18 cellular contexts compared by ENCODE assay signal in genomic region chr20:21981607-21982344, GRCh38.
DNase-seq lines count a peak whose midpoint lies in the region; ATAC-seq and TF ChIP-seq lines count a peak whose summit lies in the region.
"Had no signal": no experiment of that assay in that cellular context is flagged by ENCODE, and none has a peak within 500 bp of the region (broad histone marks: within the 10 kb centered on the region; RNA-seq: fewer than 3 reads in every experiment).

No MANE protein-coding gene starts in this region.

- DNase-seq in MG63 (peak; percentile 72), fibroblast of lung (ENCODE audit: low read depth in 2 of 2) (peak; percentile 6 to 32), medulla oblongata (ENCODE audit: extremely low spot score) (peak; percentile 3), thoracic aorta (ENCODE audit: low spot score) (no peak), NCI-H1092 (lab: John Stamatoyannopoulos, UW) (no peak)
- no peak for DNase-seq in stimulated activated effector memory CD8-positive, alpha-beta T cell treated with anti-CD3 and anti-CD28 coated beads, Interleukin-12 subunit alpha, Interleukin-12 subunit beta, amount 100 ng/mL, for 72 hours (ENCODE audit: low spot score in 2 of 2)
- DNase-seq: activated CD4-positive, CD25-positive, alpha-beta regulatory T cell treated with anti-CD3 and anti-CD28 coated beads, Interleukin-2, amount 50 U/mL, for 72 hours; activated CD8-positive, alpha-beta memory T cell treated with anti-CD3 and anti-CD28 coated beads, Interleukin-2, amount 50 U/mL, for 48 hours; CD4-positive, CD25-positive, alpha-beta regulatory T cell; cerebellar nuclear complex; lower lobe of right lung; NCI-H1092 treated with DMSO at 0.1 percent for 48 hours; NCI-H774; nephron progenitor cell; stimulated activated naive CD4-positive, alpha-beta T cell treated with Interleukin-2 at 50 U/mL for 16 hours had no signal

- H3K9me3 ChIP-seq in MG63 (no peaks in the 10 kb centered on the region), fibroblast of lung (ENCODE audit: control insufficient read depth, insufficient read depth, low read depth, low read length) (no peaks in the 10 kb centered on the region), thoracic aorta (no peaks in the 10 kb centered on the region)
- H3K9me3 ChIP-seq: lower lobe of right lung had no signal

- no peaks in the 10 kb centered on the region for H3K4me1 Mint-ChIP-seq in stimulated activated effector memory CD8-positive, alpha-beta T cell treated with anti-CD3 and anti-CD28 coated beads, Interleukin-12 subunit alpha, Interleukin-12 subunit beta, amount 100 ng/mL, for 72 hours
- H3K4me1 Mint-ChIP-seq: CD4-positive, CD25-positive, alpha-beta regulatory T cell; IgD-negative memory B cell had no signal

- H3K27me3 ChIP-seq in MG63 (no peaks in the 10 kb centered on the region), fibroblast of lung (ENCODE audit: control insufficient read depth, insufficient read depth, low read length) (no peaks in the 10 kb centered on the region), thoracic aorta (replicated peaks; ENCODE audit: insufficient read depth) (no peaks in the 10 kb centered on the region)

- no peak overlapping the region for H2AFZ ChIP-seq in fibroblast of lung (ENCODE audit: low read length)

- H3K4me3 ChIP-seq in MG63 (no peak overlapping the region), fibroblast of lung (replicated peaks in 1 of 4; ENCODE audit: control extremely low read depth in 1 of 4, insufficient read depth in 1 of 4, low read depth in 3 of 4, low read length in 4 of 4) (no peak overlapping the region), thoracic aorta (peak overlapping the region; percentile 3)
- H3K4me3 ChIP-seq: lower lobe of right lung had no signal

- H3K4me1 ChIP-seq in fibroblast of lung (ENCODE audit: control insufficient read depth, extremely low read depth, insufficient read depth, low read length) = no peaks in the 10 kb centered on the region
- peaks cover 0 to 7% of the 10 kb centered on the region in 2 donors for H3K4me1 ChIP-seq in thoracic aorta (ENCODE audit: control insufficient read depth in 1 of 2, low read depth in 2 of 2)
- H3K4me1 ChIP-seq: lower lobe of right lung had no signal

- no peak overlapping the region for H3K27ac ChIP-seq in fibroblast of lung (ENCODE audit: insufficient read depth, low read length)
- peak overlapping the region in 1 of 2 donors; percentile 42 for H3K27ac ChIP-seq in thoracic aorta
- H3K27ac ChIP-seq: lower lobe of right lung had no signal

- H3K9me3 Mint-ChIP-seq in stimulated activated effector memory CD8-positive, alpha-beta T cell treated with anti-CD3 and anti-CD28 coated beads, Interleukin-12 subunit alpha, Interleukin-12 subunit beta, amount 100 ng/mL, for 72 hours = peaks cover 17% of the 10 kb centered on the region

- H3K27ac Mint-ChIP-seq in stimulated activated effector memory CD8-positive, alpha-beta T cell treated with anti-CD3 and anti-CD28 coated beads, Interleukin-12 subunit alpha, Interleukin-12 subunit beta, amount 100 ng/mL, for 72 hours = no peak overlapping the region
- H3K27ac Mint-ChIP-seq: activated naive CD4-positive, alpha-beta T cell treated with anti-CD3 and anti-CD28 coated beads, Interleukin-2, amount 50 U/mL, for 72 hours; CD4-positive, CD25-positive, alpha-beta regulatory T cell; IgD-negative memory B cell; nephron progenitor cell had no signal

- H4K20me1 ChIP-seq in fibroblast of lung (ENCODE audit: control insufficient read depth, extremely low read depth, insufficient read depth, low read length) = no peaks in the 10 kb centered on the region

- no peaks in the 10 kb centered on the region for H3K36me3 Mint-ChIP-seq in stimulated activated effector memory CD8-positive, alpha-beta T cell treated with anti-CD3 and anti-CD28 coated beads, Interleukin-12 subunit alpha, Interleukin-12 subunit beta, amount 100 ng/mL, for 72 hours
- H3K36me3 Mint-ChIP-seq: activated naive CD4-positive, alpha-beta T cell treated with anti-CD3 and anti-CD28 coated beads, Interleukin-2, amount 50 U/mL, for 72 hours; CD4-positive, CD25-positive, alpha-beta regulatory T cell; IgD-negative memory B cell had no signal

- no peak overlapping the region for H3K4me2 ChIP-seq in fibroblast of lung (ENCODE audit: extremely low read depth, insufficient read depth, low read length)

- no peak overlapping the region for H3K4me3 Mint-ChIP-seq in stimulated activated effector memory CD8-positive, alpha-beta T cell treated with anti-CD3 and anti-CD28 coated beads, Interleukin-12 subunit alpha, Interleukin-12 subunit beta, amount 100 ng/mL, for 72 hours
- H3K4me3 Mint-ChIP-seq: CD4-positive, CD25-positive, alpha-beta regulatory T cell; IgD-negative memory B cell; nephron progenitor cell had no signal

- H3K36me3 ChIP-seq in MG63 (no peaks in the 10 kb centered on the region), fibroblast of lung (ENCODE audit: control insufficient read depth, insufficient read depth, low read length) (no peaks in the 10 kb centered on the region), thoracic aorta (no peaks in the 10 kb centered on the region)
- H3K36me3 ChIP-seq: lower lobe of right lung had no signal

- no peaks in the 10 kb centered on the region for H3K79me2 ChIP-seq in fibroblast of lung (ENCODE audit: control insufficient read depth, insufficient read depth, low read length)

- H3K9ac ChIP-seq in fibroblast of lung (ENCODE audit: insufficient read depth, low read length) = no peak overlapping the region

- ATAC-seq in thoracic aorta (ENCODE audit: insufficient number of reproducible peaks, low FRiP score, low read depth) (peak; percentile 73), GM19328 (IDR thresholded peaks at IDR 0.05; ENCODE audit: unreplicated experiment) (no peak)
- ATAC-seq in stimulated activated effector memory CD8-positive, alpha-beta T cell treated with anti-CD3 and anti-CD28 coated beads, Interleukin-12 subunit alpha, Interleukin-12 subunit beta, amount 100 ng/mL, for 72 hours = no peak
- ATAC-seq: activated naive CD4-positive, alpha-beta T cell treated with anti-CD3 and anti-CD28 coated beads, Interleukin-2, amount 50 U/mL, for 72 hours; lower lobe of right lung had no signal

- TF ChIP-seq CTCF in fibroblast of lung (conservative IDR thresholded peaks at IDR 0.05 in 1 of 2, IDR thresholded peaks at IDR 0.05 in 1 of 2; ENCODE audit: low read depth in 1 of 2, low read length in 2 of 2) (no peak), thoracic aorta (IDR thresholded peaks at IDR 0.05) (no peak)

Comparison
In these comparisons a context has a peak if more than half of its experiments do, and no peak if none do; other contexts are left out.
1. DNase-seq: peak in MG63 (single experiment), fibroblast of lung (2 of 2) and medulla oblongata (single experiment); none in thoracic aorta (single experiment), NCI-H1092 (single experiment) and stimulated activated effector memory CD8-positive, alpha-beta T cell treated with anti-CD3 and anti-CD28 coated beads, Interleukin-12 subunit alpha, Interleukin-12 subunit beta, amount 100 ng/mL, for 72 hours (0 of 2).